In genomic region chr20:62141397-62142251, GRCh38 we compare ENCODE assay signal across 8 cellular contexts. TPM values are rescaled to one million over a fixed set of nuclear protein-coding genes. Genes with fewer than 3 reads are reported as not detected.
DNase-seq lines count a peak whose midpoint lies in the region; ATAC-seq, FAIRE-seq and TF ChIP-seq lines count a peak whose summit lies in the region.

No MANE protein-coding gene starts in this region.

- H3K4me1 ChIP-seq in Caco-2 (peaks cover 23% of the 10 kb centered on the region), foreskin keratinocyte (peaks cover 8% of the 10 kb centered on the region)

- ATAC-seq in foreskin keratinocyte (peak; percentile 31), GM19455 (IDR thresholded peaks at IDR 0.05; ENCODE audit: unreplicated experiment) (no peak)

- TSS peak; percentile 20 for BruUV-seq in Caco-2 (replicated peaks; lab: Mats Ljungman, UMichigan)

- H3K9me3 ChIP-seq in Caco-2, result no peaks in the 10 kb centered on the region

- no peaks in the 10 kb centered on the region for H3K27me3 Mint-ChIP-seq in Caco-2 (ENCODE audit: insufficient read depth, unreplicated experiment)
- peaks cover 11% of the 10 kb centered on the region for H3K27me3 Mint-ChIP-seq in HFFc6 (ENCODE audit: insufficient read depth)
- no peaks in the 10 kb centered on the region for H3K27me3 Mint-ChIP-seq in activated CD4-positive, alpha-beta T cell treated with anti-CD3 and anti-CD28 coated beads, Interleukin-2, amount 10 ng/mL, durations not matched to agents 7 days and 5 days

- in situ Hi-C loops in G401 (cut with HindIII; ENCODE audit: low sequenced_read_pairs), result no loop called here

- H3K27ac ChIP-seq in foreskin keratinocyte, result peak overlapping the region; percentile 44

- POLR2A ChIA-PET in Caco-2 (lab: Charles Lee), result interaction anchor here (0.6 to 1.6 kb wide), 6 partner anchors 9 to 118 kb away, joined by 3 to 6 read pairs (median 4); partner anchors contain the start of gene TAF4
- POLR2A ChIA-PET in activated CD4-positive, alpha-beta T cell treated with anti-CD3 and anti-CD28 coated beads, Interleukin-2, amount 10 ng/mL, durations not matched to agents 7 days and 5 days (lab: Charles Lee), result interaction anchor here (0.6 kb wide), 1 partner anchor 112 kb away, joined by 13 read pairs; no protein-coding TSS in a partner anchor

- H3K27me3 ChIP-seq in Caco-2 (replicated peaks; ENCODE audit: control insufficient read depth, insufficient read depth, low read length) (no peaks in the 10 kb centered on the region), foreskin keratinocyte (no peaks in the 10 kb centered on the region)

- H3K4me3 ChIP-seq in Caco-2 (ENCODE audit: low read depth, low read length), result peak overlapping the region; percentile 70

- CTCF ChIA-PET in Caco-2 (lab: Charles Lee), result interaction anchor here (0.6 to 1.4 kb wide), 6 partner anchors 9 to 501 kb away, joined by 3 to 8 read pairs (median 3); no protein-coding TSS in a partner anchor
- CTCF ChIA-PET in activated CD4-positive, alpha-beta T cell treated with anti-CD3 and anti-CD28 coated beads, Interleukin-2, amount 10 ng/mL, durations not matched to agents 7 days and 5 days (lab: Charles Lee), result interaction anchor here (0.5 to 1.4 kb wide), 3 partner anchors 15 to 130 kb away, joined by 3 read pairs; no protein-coding TSS in a partner anchor

- peaks cover 18% of the 10 kb centered on the region for H3K36me3 ChIP-seq in Caco-2 (ENCODE audit: control insufficient read depth, insufficient read depth, low read length)

- no peaks in the 10 kb centered on the region for H3K9me3 Mint-ChIP-seq in Caco-2 (ENCODE audit: unreplicated experiment)
- H3K9me3 Mint-ChIP-seq in HFFc6, result no peaks in the 10 kb centered on the region
- no peaks in the 10 kb centered on the region for H3K9me3 Mint-ChIP-seq in activated CD4-positive, alpha-beta T cell treated with anti-CD3 and anti-CD28 coated beads, Interleukin-2, amount 10 ng/mL, durations not matched to agents 7 days and 5 days

- no peak for FAIRE-seq in frontal cortex (lab: Jason Lieb, UNC)

- H3K4me3 Mint-ChIP-seq in Caco-2 (ENCODE audit: unreplicated experiment), result peak overlapping the region; percentile 91
- H3K4me3 Mint-ChIP-seq in HFFc6, result peak overlapping the region; percentile 90
- H3K4me3 Mint-ChIP-seq in activated CD4-positive, alpha-beta T cell treated with anti-CD3 and anti-CD28 coated beads, Interleukin-2, amount 10 ng/mL, durations not matched to agents 7 days and 5 days, result peak overlapping the region; percentile 81

- peak in 1 of 2 experiments; percentile 52 for TF ChIP-seq CTCF in Caco-2 (IDR thresholded peaks at IDR 0.05; ENCODE audit: insufficient read depth in 1 of 2, low read depth in 1 of 2, low read length in 1 of 2, severe bottlenecking in 1 of 2, unreplicated experiment in 1 of 2)
- peak; percentile 69 for TF ChIP-seq CTCF in HFFc6 (IDR thresholded peaks at IDR 0.05)
- peak; percentile 65 for TF ChIP-seq CTCF in foreskin keratinocyte (conservative IDR thresholded peaks at IDR 0.05)

- DNase-seq in Caco-2 (peak in 1 of 2 experiments; percentile 58), HFFc6 (no peak), foreskin keratinocyte (peak in 1 of 2 donors; percentile 38), retina (peak; percentile 32), G401 (ENCODE audit: low spot score) (no peak), frontal cortex (ENCODE audit: low spot score in 2 of 2) (no peak)
- DNase-seq in activated CD4-positive, alpha-beta T cell treated with anti-CD3 and anti-CD28 coated beads, Interleukin-2, amount 10 ng/mL, durations not matched to agents 7 days and 5 days, result peak; percentile 40

- peaks cover 90% of the 10 kb centered on the region for H3K36me3 Mint-ChIP-seq in Caco-2 (ENCODE audit: insufficient read depth, unreplicated experiment)
- H3K36me3 Mint-ChIP-seq in HFFc6 (ENCODE audit: low read depth), result peaks cover 43% of the 10 kb centered on the region
- H3K36me3 Mint-ChIP-seq in activated CD4-positive, alpha-beta T cell treated with anti-CD3 and anti-CD28 coated beads, Interleukin-2, amount 10 ng/mL, durations not matched to agents 7 days and 5 days (ENCODE audit: low read depth), result peaks cover 44% of the 10 kb centered on the region

- peak overlapping the region; percentile 94 for H3K27ac Mint-ChIP-seq in Caco-2 (ENCODE audit: unreplicated experiment)
- peak overlapping the region; percentile 81 for H3K27ac Mint-ChIP-seq in HFFc6
- H3K27ac Mint-ChIP-seq in activated CD4-positive, alpha-beta T cell treated with anti-CD3 and anti-CD28 coated beads, Interleukin-2, amount 10 ng/mL, durations not matched to agents 7 days and 5 days, result peak overlapping the region; percentile 92

- peaks cover 25% of the 10 kb centered on the region for H3K4me1 Mint-ChIP-seq in Caco-2 (ENCODE audit: low read depth, unreplicated experiment)
- peaks cover 44% of the 10 kb centered on the region for H3K4me1 Mint-ChIP-seq in HFFc6 (ENCODE audit: low read depth)
- H3K4me1 Mint-ChIP-seq in activated CD4-positive, alpha-beta T cell treated with anti-CD3 and anti-CD28 coated beads, Interleukin-2, amount 10 ng/mL, durations not matched to agents 7 days and 5 days, result peaks cover 61% of the 10 kb centered on the region

- intact Hi-C loops in Caco-2 (cut with micrococcal nuclease; ENCODE audit: unreplicated experiment), result loop anchor here (5.0 to 10.0 kb wide), 2 partner anchors 96 to 263 kb away; partner anchors contain the start of genes CABLES2 and OSBPL2

RNA-seq across cellular contexts. Expression of gene PSMA7, which starts 1.6 kb away (rescaled TPM):
- total RNA-seq in Caco-2 (2022), result 702 and 760 TPM in 2 replicates
- total RNA-seq in HFFc6 (2021; fragmentation: NEBNext Ultra II Directional; extraction: Animal tissue kit (Norgen Biotek cat#: 25700)), result 100 to 1,000 TPM; 296 to 357 (median 334) TPM
- total RNA-seq in activated CD4-positive, alpha-beta T cell treated with anti-CD3 and anti-CD28 coated beads, Interleukin-2, amount 10 ng/mL, durations not matched to agents 7 days and 5 days, result 100 to 1,000 TPM; 250 to 306 TPM
- 365 and 371 TPM in 2 replicates for total RNA-seq in foreskin keratinocyte
- 474 and 475 TPM in 2 replicates for polyA plus RNA-seq in foreskin keratinocyte
- 631 and 699 TPM in 2 replicates for total RNA-seq in G401 (2014; rRNA removed; shearing (Covaris generic))
- total RNA-seq in frontal cortex, result 124 TPM

RNA-seq across cellular contexts. Expression of gene SS18L1, which starts 1.9 kb away (rescaled TPM):
- total RNA-seq in Caco-2 (2022), result 46.4 and 52.1 TPM in 2 replicates
- total RNA-seq in HFFc6 (2021; fragmentation: NEBNext Ultra II Directional; extraction: Animal tissue kit (Norgen Biotek cat#: 25700)), result 1 to 10 TPM; 5.5 to 7.9 (median 5.9) TPM
- total RNA-seq in activated CD4-positive, alpha-beta T cell treated with anti-CD3 and anti-CD28 coated beads, Interleukin-2, amount 10 ng/mL, durations not matched to agents 7 days and 5 days, result 10 to 100 TPM; 17.3 to 19.7 TPM
- 7.7 and 8.1 TPM in 2 replicates for total RNA-seq in foreskin keratinocyte
- polyA plus RNA-seq in foreskin keratinocyte, result 3.1 and 3.6 TPM in 2 replicates
- 9.6 and 13.2 TPM in 2 replicates for total RNA-seq in G401 (2014; rRNA removed; shearing (Covaris generic))
- total RNA-seq in frontal cortex, result 86.0 TPM

RNA-seq across cellular contexts. Expression of gene LSM14B, which starts 19.3 kb away (rescaled TPM):
- 143 and 154 TPM in 2 replicates for total RNA-seq in Caco-2 (2022)
- total RNA-seq in HFFc6 (2021; fragmentation: NEBNext Ultra II Directional; extraction: Animal tissue kit (Norgen Biotek cat#: 25700)), result 10 to 100 TPM; 40.4 to 42.7 (median 40.9) TPM
- 10 to 100 TPM; 42.6 to 47.1 TPM for total RNA-seq in activated CD4-positive, alpha-beta T cell treated with anti-CD3 and anti-CD28 coated beads, Interleukin-2, amount 10 ng/mL, durations not matched to agents 7 days and 5 days
- 24.6 and 24.8 TPM in 2 replicates for total RNA-seq in foreskin keratinocyte
- 17.5 and 18.1 TPM in 2 replicates for polyA plus RNA-seq in foreskin keratinocyte
- total RNA-seq in G401 (2014; rRNA removed; shearing (Covaris generic)), result 73.9 and 86.4 TPM in 2 replicates
- total RNA-seq in frontal cortex, result 97.8 TPM

RNA-seq across cellular contexts. Expression of gene MTG2, which starts 41.2 kb away (rescaled TPM):
- 110 and 111 TPM in 2 replicates for total RNA-seq in Caco-2 (2022)
- 10 to 100 TPM; 27.9 to 33.8 (median 30.2) TPM for total RNA-seq in HFFc6 (2021; fragmentation: NEBNext Ultra II Directional; extraction: Animal tissue kit (Norgen Biotek cat#: 25700))
- 10 to 100 TPM; 33.6 to 37.3 TPM for total RNA-seq in activated CD4-positive, alpha-beta T cell treated with anti-CD3 and anti-CD28 coated beads, Interleukin-2, amount 10 ng/mL, durations not matched to agents 7 days and 5 days
- 29.3 and 35.0 TPM in 2 replicates for total RNA-seq in foreskin keratinocyte
- 35.1 and 46.1 TPM in 2 replicates for polyA plus RNA-seq in foreskin keratinocyte
- total RNA-seq in G401 (2014; rRNA removed; shearing (Covaris generic)), result 30.6 and 48.2 TPM in 2 replicates
- 17.5 TPM for total RNA-seq in frontal cortex

Comparison
In these comparisons a context has a peak if more than half of its experiments do, and no peak if none do; other contexts are left out.
1. DNase-seq: peak in activated CD4-positive, alpha-beta T cell treated with anti-CD3 and anti-CD28 coated beads, Interleukin-2, amount 10 ng/mL, durations not matched to agents 7 days and 5 days (single experiment) and retina (single experiment); none in HFFc6 (single experiment), G401 (single experiment) and frontal cortex (0 of 2).
2. Peak in every context shown above with its lines, with median percentiles within 50 percentile points of each other: H3K27ac Mint-ChIP-seq and H3K4me3 Mint-ChIP-seq.